1 cellular context compared by ENCODE assay signal in genomic region chr6:42103753-42104094, GRCh38.
TF ChIP-seq lines count a peak whose summit lies in the region.

No MANE protein-coding gene starts in this region.

TF ChIP-seq in GM23338, 12 proteins besides CTCF, POLR2A, EP300 and RAD21 (continued from another document):
- TF ChIP-seq ZNF462 (CRISPR knock-in tag; IDR thresholded peaks at IDR 0.05) (no peak), EZH2phosphoT487 (IDR thresholded peaks at IDR 0.05; ENCODE audit: unreplicated experiment) (no peak), EZH2 (IDR thresholded peaks at IDR 0.05; ENCODE audit: low read depth, unreplicated experiment) (no peak), POLR2AphosphoS5 (IDR thresholded peaks at IDR 0.05; ENCODE audit: low read depth) (no peak), JUNB (IDR thresholded peaks at IDR 0.05; ENCODE audit: unreplicated experiment) (no peak), ZNF331 (CRISPR knock-in tag; IDR thresholded peaks at IDR 0.05; ENCODE audit: low read depth) (no peak), REST (IDR thresholded peaks at IDR 0.05; ENCODE audit: unreplicated experiment) (no peak)
